Comparison of ENCODE assay signal across 9 cellular contexts in the genomic region with DNA sequence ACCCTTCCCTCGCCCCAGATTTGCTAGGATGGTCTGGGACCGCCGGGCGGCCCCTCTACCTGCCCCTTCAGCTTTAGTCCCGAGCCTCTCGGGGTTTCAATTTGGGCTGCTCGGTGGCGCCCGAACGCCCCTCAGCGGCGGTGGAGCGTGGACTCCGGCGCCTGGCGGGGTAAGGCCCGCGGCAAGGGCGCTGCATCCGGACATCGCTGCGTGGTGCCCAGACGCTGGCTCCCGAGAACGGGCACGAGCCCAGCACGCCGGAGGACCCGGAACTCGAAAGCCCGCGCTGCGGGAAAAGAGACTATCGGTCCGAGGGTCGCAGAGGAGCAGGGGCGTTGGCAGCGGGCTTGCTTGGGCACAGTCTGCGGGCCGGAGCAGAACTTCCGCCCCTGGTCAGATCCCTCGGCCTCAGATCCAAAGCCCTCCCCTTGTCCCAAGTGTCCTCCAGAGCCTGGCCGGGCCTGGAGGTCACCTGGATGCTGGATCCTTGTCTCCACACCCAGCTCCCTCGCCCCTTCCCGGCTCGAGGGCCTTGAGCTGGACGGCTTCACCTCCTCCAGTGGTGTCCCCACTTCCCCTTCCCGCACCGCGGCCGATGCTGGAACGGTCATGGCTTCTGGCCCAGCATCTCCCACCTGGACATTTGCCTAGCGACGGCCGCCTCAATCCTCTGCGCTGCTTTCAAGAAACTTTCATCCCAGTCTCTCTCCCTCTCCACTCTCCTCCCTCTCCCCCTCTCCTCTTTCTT. TPM values are rescaled to one million over a fixed set of nuclear protein-coding genes. Genes with fewer than 3 reads are reported as not detected.
DNase-seq lines count a peak whose midpoint lies in the region; ATAC-seq, FAIRE-seq and TF ChIP-seq lines count a peak whose summit lies in the region.
"Had no signal": no experiment of that assay in that cellular context is flagged by ENCODE, and none has a peak within 500 bp of the region (broad histone marks: within the 10 kb centered on the region; RNA-seq: fewer than 3 reads in every experiment).

No MANE protein-coding gene starts in this region.

- peaks cover 14 to 33% of the 10 kb centered on the region in 2 donors for H3K36me3 Mint-ChIP-seq in naive B cell

- TF ChIP-seq CTCF in BE2C (IDR thresholded peaks at IDR 0.05; ENCODE audit: low read depth, low read length) = no peak

- H3K27me3 Mint-ChIP-seq in naive B cell = peaks cover 74 to 88% (median 78%) of the 10 kb centered on the region in 3 donors

- no peak for FAIRE-seq in RCC 7860 (lab: Jason Lieb, UNC)

- peak overlapping the region; percentile 74 to 91 (median 85) for H3K4me3 Mint-ChIP-seq in naive B cell

- peaks cover 0 to 9% (median 1%) of the 10 kb centered on the region in 7 donors for H3K9me3 Mint-ChIP-seq in naive B cell

- peak overlapping the region; percentile 35; the same call in 1 of the 2 replicates for H3K9ac ChIP-seq in HUES64 (ENCODE audit: low read depth, low read length)

- H3K4me3 ChIP-seq in HUES64 (ENCODE audit: low read length) = peak overlapping the region; percentile 82
- no peak overlapping the region for H3K4me3 ChIP-seq in BE2C (ENCODE audit: low read depth, low read length)
- H3K4me3 ChIP-seq: lung had no signal

- H3K36me3 ChIP-seq in HUES64 (ENCODE audit: insufficient read depth, low read length) (no peaks in the 10 kb centered on the region), BE2C (no peaks in the 10 kb centered on the region)

- H3K9me3 ChIP-seq in HUES64 (ENCODE audit: insufficient read depth, low read depth, low read length) (no peaks in the 10 kb centered on the region), BE2C (no peaks in the 10 kb centered on the region)

- WGBS in HUES64 = under 1% methylated on average over 56 of the region's 56 CpGs

- peak; percentile 9 to 17 for ATAC-seq in naive B cell (ENCODE audit: low read depth in 2 of 2)

- H3K27me3 ChIP-seq in HUES64 (ENCODE audit: insufficient read depth, low read length) (peaks cover 84% of the 10 kb centered on the region), BE2C (peaks cover 51% of the 10 kb centered on the region)

- DNase-seq in COR-L47 (lab: John Stamatoyannopoulos, UW) (peak; percentile 6), naive B cell (peak; percentile 29), HPDE6-E6E7 (ENCODE audit: extremely low spot score) (no peak), BE2C (no peak), RCC 7860 (ENCODE audit: low spot score) (no peak), SW 1271 (lab: John Stamatoyannopoulos, UW) (no peak)

- H3K4me1 Mint-ChIP-seq in naive B cell = peaks cover 25 to 54% (median 42%) of the 10 kb centered on the region in 3 donors

- H3K27ac Mint-ChIP-seq in naive B cell = peak overlapping the region in 5 of 6 donors; percentile 36 to 88 (median 74)

- peaks cover 37% of the 10 kb centered on the region for H3K4me1 ChIP-seq in HUES64 (ENCODE audit: insufficient read depth, low read length)
- no peaks in the 10 kb centered on the region for H3K4me1 ChIP-seq in BE2C

- H3K27ac ChIP-seq in HUES64 (ENCODE audit: low read depth, low read length) (no peak overlapping the region), cingulate gyrus (ENCODE audit: low read depth, low read length) (peak overlapping the region; percentile 29)

RNA-seq across cellular contexts. Expression of gene OTX1, which starts 2.9 kb away (rescaled TPM):
- 0.75 TPM for polyA plus RNA-seq in HUES64 (2013, experiment 1 of 2)
- 1.2 TPM for polyA plus RNA-seq in HUES64 (2013, experiment 2 of 2)
- not detected for polyA plus RNA-seq in naive B cell (ENCODE audit: low read depth in 6 of 6)
- polyA plus RNA-seq in BE2C (2012; ENCODE audit: insufficient read depth, insufficient read length, low read depth) = not detected

Comparison
In these comparisons a context has a peak if more than half of its experiments do, and no peak if none do; other contexts are left out.
1. DNase-seq: peak in COR-L47 (single experiment) and naive B cell (single experiment); none in HPDE6-E6E7 (single experiment), BE2C (single experiment), RCC 7860 (single experiment) and SW 1271 (0 of 2).